In the genomic region with DNA sequence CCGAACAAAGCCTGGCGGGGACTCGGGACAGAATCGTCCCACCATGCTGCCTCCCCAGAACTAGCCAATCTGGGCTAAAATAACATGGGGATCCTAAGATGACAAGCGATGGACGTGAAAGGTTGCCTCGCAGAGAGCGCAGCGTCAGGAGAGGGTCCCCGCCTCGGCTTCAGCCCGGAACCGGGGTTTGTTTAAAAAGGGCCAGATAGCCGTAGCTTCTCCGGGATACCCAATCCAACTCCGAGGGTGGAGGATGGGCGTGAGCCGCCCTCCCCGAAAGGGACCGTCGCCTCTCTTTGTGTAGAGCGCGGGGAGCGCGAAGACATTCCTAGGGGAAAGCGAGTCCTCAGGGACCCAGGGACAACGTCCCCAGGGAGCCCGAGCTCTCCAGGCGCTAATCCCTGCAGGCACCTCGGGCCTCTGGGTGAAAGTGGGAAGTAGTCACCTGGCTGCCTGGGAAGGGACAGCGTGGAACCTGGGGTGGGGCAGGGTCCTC, we compare ENCODE assay signal across 8 cellular contexts. TPM values are rescaled to one million over a fixed set of nuclear protein-coding genes. Genes with fewer than 3 reads are reported as not detected.
DNase-seq lines count a peak whose midpoint lies in the region; ATAC-seq and TF ChIP-seq lines count a peak whose summit lies in the region.

No MANE protein-coding gene starts in this region.

- H3K36me3 Mint-ChIP-seq in nephron (ENCODE audit: low read depth): peaks cover 31% of the 10 kb centered on the region

- peak; percentile 56 for DNase-seq in NCI-H1436 (lab: John Stamatoyannopoulos, UW)
- DNase-seq in NCI-H1436 treated with DMSO at 0.1 percent for 48 hours (lab: John Stamatoyannopoulos, UW): no peak
- DNase-seq in NCI-H526 treated with DMSO at 0.1 percent for 48 hours (lab: John Stamatoyannopoulos, UW): peak; percentile 48
- no peak for DNase-seq in dorsolateral prefrontal cortex
- no peak for DNase-seq in stimulated activated naive CD4-positive, alpha-beta T cell treated with Interleukin-2 at 50 U/mL for 16 hours (lab: John Stamatoyannopoulos, UW)
- DNase-seq in epidermal melanocyte (ENCODE audit: insufficient read length, low spot score): no peak

- no peaks in the 10 kb centered on the region for H3K9me3 Mint-ChIP-seq in nephron

- no peak for TF ChIP-seq CTCF in dorsolateral prefrontal cortex (IDR thresholded peaks at IDR 0.05 in 54 of 56, conservative IDR thresholded peaks at IDR 0.05 in 2 of 56; ENCODE audit: low read depth in 1 of 56, partially characterized antibody in 56 of 56)
- TF ChIP-seq CTCF in nephron (IDR thresholded peaks at IDR 0.05; ENCODE audit: unreplicated experiment in 3 of 3): no peak

- H3K27me3 Mint-ChIP-seq in nephron (ENCODE audit: low read depth): peaks cover 68% of the 10 kb centered on the region

- intact Hi-C loops in dorsolateral prefrontal cortex (cut with DNase I): loop anchor here in 1 of 2 donors (10.0 kb wide), 1 partner anchor 529 kb away; no protein-coding TSS in a partner anchor

- H3K4me3 Mint-ChIP-seq in nephron: peak overlapping the region; percentile 88 to 96 (median 89)

- peaks cover 7 to 85% (median 58%) of the 10 kb centered on the region in 45 donors for H3K27me3 ChIP-seq in dorsolateral prefrontal cortex

- H3K4me1 Mint-ChIP-seq in nephron: peaks cover 9% of the 10 kb centered on the region

- peak overlapping the region; percentile 46 to 93 (median 60) for H3K27ac Mint-ChIP-seq in nephron

- no peak overlapping the region for H3K27ac ChIP-seq in dorsolateral prefrontal cortex

- H3K4me3 ChIP-seq in dorsolateral prefrontal cortex: peak overlapping the region in 53 of 59 donors; percentile 1 to 65 (median 30)

- no peak for ATAC-seq in activated CD4-positive, CD25-positive, alpha-beta regulatory T cell treated with anti-CD3 and anti-CD28 coated beads, Interleukin-2, amount 50 U/mL, for 24 hours

RNA-seq across cellular contexts. Expression of a gene that starts 0.6 kb away (rescaled TPM):
- 10 to 100 TPM in 30 of 120 experiments, 1 to 10 TPM in 90; 1.4 to 17.5 (median 7.1) TPM for total RNA-seq in dorsolateral prefrontal cortex

RNA-seq across cellular contexts. Expression of a gene that starts 54.1 kb away (rescaled TPM):
- 10 to 100 TPM; 11.8 to 29.9 (median 22.5) TPM for total RNA-seq in dorsolateral prefrontal cortex

Comparison
In these comparisons a context has a peak if more than half of its experiments do, and no peak if none do; other contexts are left out.
1. DNase-seq: peak in NCI-H1436 (single experiment) and NCI-H526 treated with DMSO at 0.1 percent for 48 hours (single experiment); none in NCI-H1436 treated with DMSO at 0.1 percent for 48 hours (single experiment), dorsolateral prefrontal cortex (0 of 10), stimulated activated naive CD4-positive, alpha-beta T cell treated with Interleukin-2 at 50 U/mL for 16 hours (single experiment) and epidermal melanocyte (single experiment).